23 cellular contexts compared by ENCODE assay signal in the genomic region with DNA sequence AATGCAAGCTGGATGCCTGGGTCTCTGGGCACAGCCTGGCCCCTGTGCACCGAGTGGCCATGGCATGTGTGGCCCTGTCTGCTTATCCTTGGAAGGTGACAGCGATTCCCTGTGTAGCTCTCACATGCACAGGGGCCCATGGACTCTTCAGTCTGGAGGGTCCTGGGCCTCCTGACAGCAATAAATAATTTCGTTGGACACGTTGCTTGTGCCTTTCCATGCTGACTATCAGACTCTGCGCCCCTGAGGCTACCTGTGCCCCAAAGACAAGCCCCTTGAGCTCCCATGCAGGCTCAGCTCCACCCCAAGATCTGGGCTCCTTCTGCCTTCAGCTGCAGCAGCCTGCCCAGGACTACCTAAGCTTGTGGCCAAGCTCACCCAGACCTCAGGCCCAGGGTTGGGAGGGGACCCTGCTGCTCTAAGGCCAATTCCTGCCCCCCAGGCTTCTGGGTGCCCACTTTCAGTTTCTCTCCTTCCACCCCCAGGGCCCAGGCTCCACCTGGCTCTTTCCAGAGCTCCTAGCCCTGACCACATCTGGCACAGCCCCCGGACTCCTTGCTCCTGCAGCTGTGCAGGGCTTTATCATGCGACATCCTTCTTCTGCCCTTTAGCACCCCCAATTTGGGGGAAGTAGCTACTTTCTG. TPM values are rescaled to one million over a fixed set of nuclear protein-coding genes. Genes with fewer than 3 reads are reported as not detected.
"Had no signal": no experiment of that assay in that cellular context is flagged by ENCODE, and none has a peak within 500 bp of the region (broad histone marks: within the 10 kb centered on the region; RNA-seq: fewer than 3 reads in every experiment).

No MANE protein-coding gene starts in this region.

- H3K27ac ChIP-seq: esophagus squamous epithelium, neutrophil, parathyroid adenoma, skin epidermis, spleen, testis, tibial artery had no signal

- H2AFZ ChIP-seq: parathyroid adenoma had no signal

- H3K9me3 ChIP-seq: neutrophil, testis had no signal

- H3K9ac ChIP-seq: parathyroid adenoma had no signal

- H3K36me3 ChIP-seq: neutrophil, spleen had no signal

- H3K4me1 ChIP-seq: esophagus squamous epithelium, parathyroid adenoma, spleen, testis, tibial artery had no signal

- DNase-seq: cerebellar nuclear complex; cortex of kidney; effector memory CD8-positive, alpha-beta T cell; erythroblast; esophagus squamous epithelium; foreskin melanocyte; head of caudate nucleus; mesenchymal stem cell; natural killer cell; stimulated activated CD4-positive, alpha-beta T cell treated with anti-CD3 and anti-CD28 coated beads, Interleukin-4, amount 100 ng/mL, for 4 hours; stimulated activated naive CD8-positive, alpha-beta T cell treated with anti-CD3 and anti-CD28 coated beads, Interleukin-15, Interleukin-2, amounts not matched to agents 100 U/mL and 50 U/mL, for 24 hours; substantia nigra; testis had no signal

- H3K4me3 ChIP-seq: esophagus squamous epithelium, skin epidermis, spleen, testis, tibial artery had no signal

- H3K27me3 ChIP-seq: testis had no signal

- H3K79me2 ChIP-seq: parathyroid adenoma had no signal

- ATAC-seq: effector memory CD8-positive, alpha-beta T cell; natural killer cell; stimulated activated memory B cell treated with anti-CD40 and anti-IgM and Interleukin-4, amounts not matched to agents 10 μg/mL and 1 μg/mL and 100 μg/mL, for 72 hours; stimulated activated naive CD8-positive, alpha-beta T cell treated with anti-CD3 and anti-CD28 coated beads, Interleukin-15, Interleukin-2, amounts not matched to agents 100 U/mL and 50 U/mL, for 24 hours had no signal

RNA-seq across cellular contexts. Expression of gene SERPINA3, which starts 11.8 kb away (rescaled TPM):
- total RNA-seq: lung microvascular endothelial cell, natural killer cell had no signal
- polyA plus RNA-seq: neural cell had no signal

RNA-seq across cellular contexts. Expression of gene SERPINA5, which starts 42.8 kb away (rescaled TPM):
- total RNA-seq: myocyte, natural killer cell had no signal
- polyA plus RNA-seq: keratinocyte, neural cell had no signal
